ENCODE assay signal across 30 cellular contexts in the genomic region with DNA sequence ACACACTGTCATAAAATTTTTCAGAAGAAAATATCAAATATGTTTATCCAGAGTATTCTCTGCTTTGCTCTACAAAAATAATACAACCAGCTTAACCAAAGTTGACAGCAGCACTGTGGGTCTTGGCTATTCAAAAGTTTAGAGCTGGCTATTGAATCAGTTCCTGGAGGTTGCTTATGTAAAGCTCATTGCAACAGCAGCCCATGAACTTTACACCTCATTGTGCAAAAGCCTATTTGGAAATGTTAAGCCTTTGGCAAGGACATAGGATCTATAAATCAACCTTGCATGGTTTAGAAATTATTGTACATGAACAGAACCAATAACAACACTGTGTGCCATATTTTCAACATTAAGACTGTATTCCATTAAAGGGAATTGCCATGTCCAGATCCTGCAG.
A peak's percentile ranks its signal among the peaks of the same experiment; 100 is the strongest.
DNase-seq lines count a peak whose midpoint lies in the region; ATAC-seq and TF ChIP-seq lines count a peak whose summit lies in the region.
"Had no signal": no experiment of that assay in that cellular context is flagged by ENCODE, and none has a peak within 500 bp of the region (broad histone marks: within the 10 kb centered on the region; RNA-seq: fewer than 3 reads in every experiment).

No MANE protein-coding gene starts in this region.

- H3K27ac ChIP-seq in mesenchymal stem cell (ENCODE audit: low read length, poor library complexity, severe bottlenecking), result no peak overlapping the region
- H3K27ac ChIP-seq in colonic mucosa, result no peak overlapping the region
- no peak overlapping the region for H3K27ac ChIP-seq in GM23248
- H3K27ac ChIP-seq: body of pancreas, HL-60, KMS-11, sigmoid colon had no signal

- H2BK120ac ChIP-seq in mesenchymal stem cell (ENCODE audit: low read depth, low read length), result no peak overlapping the region

- H3K4me3 ChIP-seq in mesenchymal stem cell (ENCODE audit: insufficient read depth in 1 of 2, low read depth in 1 of 2, low read length in 2 of 2) (no peak overlapping the region), colonic mucosa (no peak overlapping the region), GM23248 (no peak overlapping the region)
- H3K4me3 ChIP-seq: body of pancreas, sigmoid colon had no signal

- peak; percentile 85 for DNase-seq in MV-4-11 (lab: John Stamatoyannopoulos, UW)
- peak; percentile 24 for DNase-seq in SKM-1 (lab: John Stamatoyannopoulos, UW; ENCODE audit: unreplicated experiment)
- peak; percentile 50 for DNase-seq in fibroblast of peridontal ligament (ENCODE audit: extremely low read depth)
- DNase-seq in mesenchymal stem cell, result peak; percentile 62
- DNase-seq in colonic mucosa, result no peak
- no peak for DNase-seq in GM23248
- no peak for DNase-seq in NCI-H128 (lab: John Stamatoyannopoulos, UW; ENCODE audit: unreplicated experiment)
- DNase-seq: activated CD4-positive, alpha-beta T cell treated with anti-CD3 and anti-CD28 coated beads, Interleukin-2, amount 50 U/mL, for 48 hours; activated CD4-positive, CD25-positive, alpha-beta regulatory T cell treated with anti-CD3 and anti-CD28 coated beads, Interleukin-2, amount 50 U/mL, for 72 hours; activated CD8-positive, alpha-beta memory T cell treated with anti-CD3 and anti-CD28 coated beads, Interleukin-2, amount 50 U/mL, for 4 hours; activated naive CD4-positive, alpha-beta T cell; activated naive CD8-positive, alpha-beta T cell treated with anti-CD3 and anti-CD28 coated beads, Interleukin-2, amount 50 U/mL, for 24 hours; BE2C; body of pancreas; EL; H7; islet precursor cell; left ventricle myocardium superior; naive B cell; NCI-H2171; NCI-H510A treated with DMSO at 0.1 percent for 48 hours; sigmoid colon; SK-N-SH; stimulated activated CD4-positive, alpha-beta T cell treated with anti-CD3 and anti-CD28 coated beads, Interleukin-4, amount 100 ng/mL, for 24 hours; T-helper 17 cell; trophoblast cell had no signal

- H2BK5ac ChIP-seq in mesenchymal stem cell (ENCODE audit: low read depth, low read length, poor library complexity, severe bottlenecking), result no peak overlapping the region

- H3K9me2 ChIP-seq in GM23248 (ENCODE audit: insufficient read depth), result no peaks in the 10 kb centered on the region
- H3K9me2 ChIP-seq: SK-N-SH had no signal

- no peaks in the 10 kb centered on the region for H3K36me3 ChIP-seq in mesenchymal stem cell (ENCODE audit: control insufficient read depth in 1 of 2, insufficient read depth in 2 of 2, low read depth in 1 of 2, low read length in 2 of 2)
- no peaks in the 10 kb centered on the region for H3K36me3 ChIP-seq in colonic mucosa
- no peaks in the 10 kb centered on the region for H3K36me3 ChIP-seq in GM23248 (ENCODE audit: low read depth)
- H3K36me3 ChIP-seq: BE2C, sigmoid colon had no signal

- H3K27me3 ChIP-seq in mesenchymal stem cell (ENCODE audit: control insufficient read depth in 1 of 2, insufficient read depth in 1 of 2, low read length in 2 of 2) (no peaks in the 10 kb centered on the region), colonic mucosa (no peaks in the 10 kb centered on the region), GM23248 (replicated peaks; ENCODE audit: insufficient read depth) (no peaks in the 10 kb centered on the region)
- H3K27me3 ChIP-seq: BE2C, body of pancreas, sigmoid colon had no signal

- H3K4me1 ChIP-seq in mesenchymal stem cell (ENCODE audit: control insufficient read depth, insufficient read depth, low read depth, low read length), result no peaks in the 10 kb centered on the region
- no peaks in the 10 kb centered on the region for H3K4me1 ChIP-seq in colonic mucosa
- H3K4me1 ChIP-seq in GM23248 (ENCODE audit: insufficient read depth), result no peaks in the 10 kb centered on the region
- H3K4me1 ChIP-seq: BE2C, body of pancreas had no signal

- H3K23ac ChIP-seq in mesenchymal stem cell (ENCODE audit: low read length in 2 of 2), result no peak overlapping the region

- no peak overlapping the region for H3K4ac ChIP-seq in mesenchymal stem cell (ENCODE audit: low read depth in 1 of 2, low read length in 2 of 2)

- no peak overlapping the region for H2BK15ac ChIP-seq in mesenchymal stem cell (ENCODE audit: low read depth, poor library complexity, severe bottlenecking)

- no peak overlapping the region for H4K91ac ChIP-seq in mesenchymal stem cell (ENCODE audit: low read length)

- H3K9me3 ChIP-seq in mesenchymal stem cell (ENCODE audit: control insufficient read depth, low read length) (no peaks in the 10 kb centered on the region), colonic mucosa (no peaks in the 10 kb centered on the region), GM23248 (ENCODE audit: low read depth) (no peaks in the 10 kb centered on the region)
- H3K9me3 ChIP-seq: BE2C, body of pancreas, sigmoid colon, SK-N-SH had no signal

- no peak overlapping the region for H2BK12ac ChIP-seq in mesenchymal stem cell (ENCODE audit: low read length in 2 of 2)

- in situ Hi-C loops in GM23248 (cut with MboI), result no loop called here

- no peak overlapping the region for H3K14ac ChIP-seq in mesenchymal stem cell (ENCODE audit: low read length in 2 of 2)

- H3K18ac ChIP-seq in mesenchymal stem cell (ENCODE audit: low read depth in 1 of 2, low read length in 2 of 2), result no peak overlapping the region

- H4K20me1 ChIP-seq in GM23248 (ENCODE audit: insufficient read depth), result no peaks in the 10 kb centered on the region

- no peak overlapping the region for H2AK5ac ChIP-seq in mesenchymal stem cell (ENCODE audit: low read length, severe bottlenecking)

- H4K8ac ChIP-seq in mesenchymal stem cell (ENCODE audit: low read length), result no peak overlapping the region

- TF ChIP-seq CTCF in colonic mucosa (IDR thresholded peaks at IDR 0.05), result no peak

- no peaks in the 10 kb centered on the region for H3K79me2 ChIP-seq in GM23248 (ENCODE audit: insufficient read depth)

- intact Hi-C loops in colonic mucosa (cut with DNase I), result no loop called here

- H3F3A ChIP-seq in GM23248 (ENCODE audit: insufficient read depth), result no peaks in the 10 kb centered on the region

- no peak overlapping the region for H2AFZ ChIP-seq in mesenchymal stem cell (ENCODE audit: low read depth, low read length)
- no peak overlapping the region for H2AFZ ChIP-seq in GM23248

- H3K9ac ChIP-seq in mesenchymal stem cell (ENCODE audit: low read length) (no peak overlapping the region), colonic mucosa (ENCODE audit: low read depth in 2 of 2, low read length in 2 of 2) (no peak overlapping the region), GM23248 (no peak overlapping the region)
- H3K9ac ChIP-seq: KMS-11, SK-N-SH had no signal

- H3K4me2 ChIP-seq in mesenchymal stem cell (ENCODE audit: low read length, poor library complexity, severe bottlenecking), result no peak overlapping the region
- no peak overlapping the region for H3K4me2 ChIP-seq in GM23248 (ENCODE audit: unreplicated experiment)
- H3K4me2 ChIP-seq: KMS-11, SK-N-SH had no signal

- H3K79me1 ChIP-seq in mesenchymal stem cell (replicated peaks; ENCODE audit: low read length, poor library complexity, severe bottlenecking), result no peaks in the 10 kb centered on the region

- ATAC-seq in HG03378 (IDR thresholded peaks at IDR 0.05; ENCODE audit: unreplicated experiment), result no peak
- ATAC-seq: activated naive CD8-positive, alpha-beta T cell treated with anti-CD3 and anti-CD28 coated beads, Interleukin-2, amount 50 U/mL, for 24 hours; body of pancreas; left ventricle myocardium superior; Right ventricle myocardium inferior; T-helper 17 cell had no signal

Comparison
In these comparisons a context has a peak if more than half of its experiments do, and no peak if none do; other contexts are left out.
1. DNase-seq: peak in MV-4-11 (single experiment), SKM-1 (single experiment), fibroblast of peridontal ligament (single experiment) and mesenchymal stem cell (single experiment); none in colonic mucosa (single experiment), GM23248 (single experiment) and NCI-H128 (single experiment).